Comparison of ENCODE assay signal across 12 cellular contexts in the genomic region with DNA sequence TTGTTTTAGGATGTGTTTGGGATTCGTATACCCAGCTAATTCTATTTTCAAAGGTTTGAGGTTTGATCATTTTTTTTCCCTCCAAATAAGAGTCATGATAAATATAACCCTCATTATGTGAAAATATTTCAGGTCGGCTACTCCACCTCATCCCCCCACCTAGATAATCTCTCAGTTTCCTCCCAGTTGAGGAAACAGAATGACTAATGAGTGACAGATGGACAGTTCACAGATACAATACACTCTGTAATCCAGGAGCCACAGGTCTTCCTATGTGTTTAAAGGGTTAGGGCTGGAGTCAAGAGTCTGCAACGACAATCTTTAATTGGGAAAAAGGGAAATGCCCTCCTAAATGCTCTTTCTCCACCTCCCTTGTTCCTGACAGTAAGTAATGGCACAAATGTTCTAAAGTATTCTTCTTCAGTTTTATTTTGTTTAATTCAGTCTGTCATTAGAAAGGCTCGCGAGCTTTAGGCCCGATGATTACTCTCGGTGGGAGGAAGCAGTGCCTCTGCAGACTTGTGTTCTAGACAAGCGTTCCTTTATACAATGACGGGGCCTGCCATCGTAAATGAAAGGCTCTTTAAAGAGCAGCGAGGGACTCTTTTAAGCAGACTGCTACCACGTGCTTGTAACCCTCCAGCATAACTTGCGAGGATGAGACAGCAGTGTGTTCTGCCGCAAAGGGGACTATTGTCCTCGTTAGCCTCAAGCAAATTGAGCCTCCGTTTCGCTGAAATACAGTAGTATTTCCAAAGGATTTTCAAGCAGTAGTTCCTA.
A peak's percentile ranks its signal among the peaks of the same experiment; 100 is the strongest.
DNase-seq lines count a peak whose midpoint lies in the region; ATAC-seq and TF ChIP-seq lines count a peak whose summit lies in the region.
"Had no signal": no experiment of that assay in that cellular context is flagged by ENCODE, and none has a peak within 500 bp of the region (broad histone marks: within the 10 kb centered on the region; RNA-seq: fewer than 3 reads in every experiment).

No MANE protein-coding gene starts in this region.

- no peak overlapping the region for H3K23ac ChIP-seq in H9 (ENCODE audit: insufficient read length, low read depth, low read length)

- H3K4me2 ChIP-seq in H9 (ENCODE audit: insufficient read depth, insufficient read length, low read length): no peak overlapping the region

- no peaks in the 10 kb centered on the region for H3K79me2 ChIP-seq in H9 (ENCODE audit: insufficient read depth, low read length)

- H3K79me1 ChIP-seq in H9 (ENCODE audit: insufficient read depth, low read depth, low read length, poor library complexity, severe bottlenecking): no peaks in the 10 kb centered on the region

- H3K56ac ChIP-seq in H9 (ENCODE audit: insufficient read length, low read depth, low read length): no peak overlapping the region

- H4K5ac ChIP-seq in H9 (ENCODE audit: insufficient read length, low read depth, low read length): no peak overlapping the region

- H3K4me1 ChIP-seq in H9 (ENCODE audit: insufficient read depth, low read length) (no peaks in the 10 kb centered on the region; the same call in 1 of the 2 replicates), gastrocnemius medialis (peaks cover 40 to 68% of the 10 kb centered on the region in 2 donors)

- peak overlapping the region; percentile 33 for H2AFZ ChIP-seq in H9 (ENCODE audit: low read length)

- H2BK120ac ChIP-seq in H9 (ENCODE audit: low read depth, low read length, poor library complexity, severe bottlenecking): no peak overlapping the region

- H3K27me3 ChIP-seq in H9 (ENCODE audit: insufficient read depth, low read length) (no peaks in the 10 kb centered on the region), gastrocnemius medialis (no peaks in the 10 kb centered on the region)
- H3K27me3 ChIP-seq: adrenal gland had no signal

- H3T11ph ChIP-seq in H9 (ENCODE audit: low read length): no peak overlapping the region

- no CpG with 5 or more reads among the region's 17 CpGs for WGBS in H9 (ENCODE audit: extremely low coverage, insufficient read length, low lambda C conversion rate)

- H3K9ac ChIP-seq in H9 (ENCODE audit: extremely low read depth, insufficient read length, low read length): no peak overlapping the region

- in situ Hi-C loops in gastrocnemius medialis (cut with MboI; ENCODE audit: low sequenced_read_pairs in 4 of 4): no loop called here

- no peaks in the 10 kb centered on the region for H3K36me3 ChIP-seq in gastrocnemius medialis
- H3K36me3 ChIP-seq: adrenal gland had no signal

- no peaks in the 10 kb centered on the region for H4K20me1 ChIP-seq in H9 (ENCODE audit: control insufficient read depth, insufficient read depth, insufficient read length)

- H3K4me3 ChIP-seq in gastrocnemius medialis: no peak overlapping the region
- H3K4me3 ChIP-seq: adrenal gland had no signal

- DNase-seq in H9 (no peak), NCI-H82 (lab: John Stamatoyannopoulos, UW) (peak; percentile 82), globus pallidus (ENCODE audit: low spot score) (peak; percentile 54), gastrocnemius medialis (no peak), NCI-H510A treated with DMSO at 0.1 percent for 48 hours (lab: John Stamatoyannopoulos, UW) (no peak), cerebellar nuclear complex (lab: John Stamatoyannopoulos, UW) (no peak)
- DNase-seq in stimulated activated naive CD8-positive, alpha-beta T cell treated with anti-CD3 and anti-CD28 coated beads, Interleukin-15, Interleukin-2, amounts not matched to agents 100 U/mL and 50 U/mL, for 24 hours: no peak
- DNase-seq: activated CD8-positive, alpha-beta memory T cell treated with anti-CD3 and anti-CD28 coated beads, Interleukin-2, amount 50 U/mL, for 4 hours; NCI-H1930; stimulated activated CD8-positive, alpha-beta memory T cell treated with anti-CD3 and anti-CD28 coated beads, Interleukin-4, amount 100 ng/mL, for 48 hours; T1000 had no signal

- H2BK12ac ChIP-seq in H9 (ENCODE audit: insufficient read length, low read depth, low read length): no peak overlapping the region

- no peak overlapping the region for H2BK20ac ChIP-seq in H9 (ENCODE audit: low read depth, low read length, poor library complexity, severe bottlenecking)

- H4K91ac ChIP-seq in H9 (ENCODE audit: insufficient read length, low read depth, low read length): no peak overlapping the region

- no peaks in the 10 kb centered on the region for H3K9me3 Mint-ChIP-seq in H9

- peaks cover 20 to 23% of the 10 kb centered on the region in 2 experiments for H3K4me1 Mint-ChIP-seq in H9

- no peaks in the 10 kb centered on the region for H3K23me2 ChIP-seq in H9 (ENCODE audit: insufficient read length, low read depth, low read length, poor library complexity, severe bottlenecking)

- H3K14ac ChIP-seq in H9 (ENCODE audit: insufficient read depth, low read length): no peak overlapping the region

- H3K4ac ChIP-seq in H9 (ENCODE audit: low read depth, low read length): no peak overlapping the region

- H2BK15ac ChIP-seq in H9 (ENCODE audit: low read depth, low read length): no peak overlapping the region

- H4K8ac ChIP-seq in H9 (replicated peaks; ENCODE audit: insufficient read length, low read depth, low read length): no peak overlapping the region

- no peak overlapping the region for H3K4me3 Mint-ChIP-seq in H9

- H3K36me3 Mint-ChIP-seq in H9 (ENCODE audit: insufficient read depth in 1 of 3, low read depth in 3 of 3): no peaks in the 10 kb centered on the region

- H3K9me3 ChIP-seq in H9 (ENCODE audit: control insufficient read depth, low read depth, low read length) (no peaks in the 10 kb centered on the region), gastrocnemius medialis (no peaks in the 10 kb centered on the region)

- TF ChIP-seq POLR2A in gastrocnemius medialis (IDR thresholded peaks at IDR 0.05): no peak

- no peak overlapping the region for H2AK5ac ChIP-seq in H9 (ENCODE audit: insufficient read length, low read length)

- no peak for TF ChIP-seq CTCF in H9 (conservative IDR thresholded peaks at IDR 0.05)
- no peak for TF ChIP-seq CTCF in gastrocnemius medialis (IDR thresholded peaks at IDR 0.05 in 4 of 5, conservative IDR thresholded peaks at IDR 0.05 in 1 of 5)

- intact Hi-C loops in gastrocnemius medialis (cut with DNase I; ENCODE audit: low total_unique reads): no loop called here

- no peak overlapping the region for H3K18ac ChIP-seq in H9 (ENCODE audit: insufficient read length, low read depth, low read length)

- H3K27ac Mint-ChIP-seq in H9: peak overlapping the region in 1 of 3 experiments; percentile 69; a peak in 1 of 7 replicates

- no peak overlapping the region for H2BK5ac ChIP-seq in H9 (ENCODE audit: insufficient read length, low read length)

- no peak for ATAC-seq in gastrocnemius medialis
- ATAC-seq in stimulated activated naive CD8-positive, alpha-beta T cell treated with anti-CD3 and anti-CD28 coated beads, Interleukin-15, Interleukin-2, amounts not matched to agents 100 U/mL and 50 U/mL, for 24 hours: no peak

- H3K27ac ChIP-seq in H9 (ENCODE audit: insufficient read length, low read depth, low read length) (no peak overlapping the region), gastrocnemius medialis (peak overlapping the region; percentile 72 to 90 (median 87))

- H3K27me3 Mint-ChIP-seq in H9 (ENCODE audit: low read depth): no peaks in the 10 kb centered on the region

Comparison
In these comparisons a context has a peak if more than half of its experiments do, and no peak if none do; other contexts are left out.
1. DNase-seq: peak in NCI-H82 (single experiment) and globus pallidus (single experiment); none in H9 (single experiment), gastrocnemius medialis (0 of 2), NCI-H510A treated with DMSO at 0.1 percent for 48 hours (single experiment), cerebellar nuclear complex (0 of 2) and stimulated activated naive CD8-positive, alpha-beta T cell treated with anti-CD3 and anti-CD28 coated beads, Interleukin-15, Interleukin-2, amounts not matched to agents 100 U/mL and 50 U/mL, for 24 hours (single experiment).